ENCODE assay signal across 8 cellular contexts in genomic region chr17:15999141-15999973, GRCh38. TPM values are rescaled to one million over a fixed set of nuclear protein-coding genes. Genes with fewer than 3 reads are reported as not detected.
DNase-seq lines count a peak whose midpoint lies in the region; ATAC-seq and TF ChIP-seq lines count a peak whose summit lies in the region.

TSS of gene TTC19 (plus strand) at chr17:15999824. CDS start at chr17:15999849, 25 bp downstream.
TSS of gene ZSWIM7 (minus strand) at chr17:15999704. CDS start at chr17:15999594, 110 bp downstream.

- peak; percentile 1 for TF ChIP-seq CTCF in liver (IDR thresholded peaks at IDR 0.05; ENCODE audit: low read depth, low read length, missing input control)

- peak within 1 kb of the TSS; percentile 86 to 99 (median 98) for H3K27ac Mint-ChIP-seq in CD4-positive, alpha-beta memory T cell
- H3K27ac Mint-ChIP-seq in activated CD4-positive, alpha-beta memory T cell treated with anti-CD3 and anti-CD28 coated beads for 36 hours: peak within 1 kb of the TSS; percentile 89

- no peaks in the 10 kb centered on the region for H3K9me3 Mint-ChIP-seq in CD4-positive, alpha-beta memory T cell
- no peaks in the 10 kb centered on the region for H3K9me3 Mint-ChIP-seq in activated CD4-positive, alpha-beta memory T cell treated with anti-CD3 and anti-CD28 coated beads for 36 hours

- peak in 1 of 2 donors; percentile 24 for TF ChIP-seq RAD21 in liver (IDR thresholded peaks at IDR 0.05)

- peak within 1 kb of the TSS; percentile 76 for H3K27ac ChIP-seq in CD4-positive, alpha-beta memory T cell (ENCODE audit: low read depth, low read length)
- H3K27ac ChIP-seq in liver (ENCODE audit: low read depth in 1 of 2, low read length in 2 of 2): peak within 1 kb of the TSS; percentile 82 to 99

- peaks cover 24 to 42% (median 33%) of the 10 kb centered on the region in 4 donors for H3K4me1 Mint-ChIP-seq in CD4-positive, alpha-beta memory T cell
- peaks cover 31% of the 10 kb centered on the region for H3K4me1 Mint-ChIP-seq in activated CD4-positive, alpha-beta memory T cell treated with anti-CD3 and anti-CD28 coated beads for 36 hours (ENCODE audit: low read depth)

- peaks cover 28% of the 10 kb centered on the region for H3K36me3 ChIP-seq in CD4-positive, alpha-beta memory T cell (ENCODE audit: insufficient read depth, low read length)
- H3K36me3 ChIP-seq in liver (ENCODE audit: control insufficient read depth in 4 of 4, insufficient read depth in 3 of 4, low read depth in 1 of 4, low read length in 3 of 4): peaks cover 4 to 26% (median 21%) of the 10 kb centered on the region in 4 donors

- peak within 1 kb of the TSS; percentile 91 to 97 (median 95) for H3K4me3 Mint-ChIP-seq in CD4-positive, alpha-beta memory T cell
- H3K4me3 Mint-ChIP-seq in activated CD4-positive, alpha-beta memory T cell treated with anti-CD3 and anti-CD28 coated beads for 36 hours: peak within 1 kb of the TSS; percentile 96

- no peaks in the 10 kb centered on the region for H3K9me3 ChIP-seq in CD4-positive, alpha-beta memory T cell (ENCODE audit: control insufficient read depth in 1 of 2, low read length in 2 of 2)
- H3K9me3 ChIP-seq in liver (ENCODE audit: control insufficient read depth in 4 of 4, low read length in 3 of 4): no peaks in the 10 kb centered on the region

- peak within 1 kb of the TSS; percentile 73 to 79 for H3K4me3 ChIP-seq in CD4-positive, alpha-beta memory T cell (ENCODE audit: low read length in 2 of 2)
- H3K4me3 ChIP-seq in liver (ENCODE audit: low read depth in 1 of 3, low read length in 3 of 3): peak within 1 kb of the TSS; percentile 77 to 93 (median 93)

- H3K27me3 Mint-ChIP-seq in CD4-positive, alpha-beta memory T cell: no peaks in the 10 kb centered on the region
- H3K27me3 Mint-ChIP-seq in activated CD4-positive, alpha-beta memory T cell treated with anti-CD3 and anti-CD28 coated beads for 36 hours: no peaks in the 10 kb centered on the region

- ATAC-seq in GM19452 (IDR thresholded peaks at IDR 0.05; ENCODE audit: unreplicated experiment) (peak; percentile 95), HG03575 (IDR thresholded peaks at IDR 0.05; ENCODE audit: extremely low read depth, insufficient number of reproducible peaks, low FRiP score, unreplicated experiment) (peak; percentile 54)

- intact Hi-C loops in CD4-positive, alpha-beta memory T cell (cut with micrococcal nuclease): loop anchor here (1.0 to 5.0 kb wide), 2 partner anchors 147 to 216 kb away; partner anchors contain the start of gene NCOR1
- intact Hi-C loops in activated CD4-positive, alpha-beta memory T cell treated with anti-CD3 and anti-CD28 coated beads for 36 hours (cut with micrococcal nuclease): loop anchor here (2.0 to 5.0 kb wide), 2 partner anchors 215 to 737 kb away; partner anchors contain the start of gene NCOR1

- WGBS in liver: under 1% methylated on average over 91 of the region's 91 CpGs

- H3K9ac ChIP-seq in liver (ENCODE audit: low read depth in 1 of 2, low read length in 2 of 2): peak within 1 kb of the TSS; percentile 89 to 94

- DNase-seq in CD4-positive, alpha-beta memory T cell: peak; percentile 89 to 94 (median 91)
- DNase-seq in NCI-H82 (lab: John Stamatoyannopoulos, UW) (peak; percentile 98), dermis microvascular lymphatic vessel endothelial cell (ENCODE audit: low read depth in 2 of 2) (peak; percentile 91 to 97)
- peak; percentile 97 for DNase-seq in activated CD4-positive, alpha-beta memory T cell treated with anti-CD3 and anti-CD28 coated beads for 36 hours
- DNase-seq in stimulated activated CD4-positive, alpha-beta T cell treated with anti-CD3 and anti-CD28 coated beads, Interleukin-4, amount 100 ng/mL, for 1 hour: peak; percentile 93

- CTCF ChIA-PET in CD4-positive, alpha-beta memory T cell (lab: Charles Lee; ENCODE audit: partially characterized antibody): interaction anchor here (0.7 to 3.1 kb wide), 5 partner anchors 10 to 741 kb away, joined by 3 to 15 read pairs (median 5); no protein-coding TSS in a partner anchor
- CTCF ChIA-PET in activated CD4-positive, alpha-beta memory T cell treated with anti-CD3 and anti-CD28 coated beads for 36 hours (lab: Charles Lee): interaction anchor here (0.6 to 3.6 kb wide), 10 partner anchors 12 to 171 kb away, joined by 3 to 28 read pairs (median 4); partner anchors contain the start of gene ADORA2B

- peaks cover 28% of the 10 kb centered on the region for H3K4me1 ChIP-seq in CD4-positive, alpha-beta memory T cell (ENCODE audit: insufficient read depth, low read length)
- H3K4me1 ChIP-seq in liver (ENCODE audit: control insufficient read depth in 4 of 4, insufficient read depth in 4 of 4, low read length in 3 of 4): peaks cover 3 to 16% (median 8%) of the 10 kb centered on the region in 4 donors

- H3K36me3 Mint-ChIP-seq in CD4-positive, alpha-beta memory T cell: peaks cover 27 to 52% of the 10 kb centered on the region in 2 donors
- H3K36me3 Mint-ChIP-seq in activated CD4-positive, alpha-beta memory T cell treated with anti-CD3 and anti-CD28 coated beads for 36 hours: peaks cover 32% of the 10 kb centered on the region

- POLR2A ChIA-PET in CD4-positive, alpha-beta memory T cell (lab: Charles Lee; ENCODE audit: partially characterized antibody): interaction anchor here (0.6 to 2.7 kb wide), 12 partner anchors 8 to 537 kb away, joined by 3 to 10 read pairs (median 3); partner anchors contain the start of genes ADORA2B and CENPV
- POLR2A ChIA-PET in activated CD4-positive, alpha-beta memory T cell treated with anti-CD3 and anti-CD28 coated beads for 36 hours (lab: Charles Lee): interaction anchor here (0.8 to 2.0 kb wide), 4 partner anchors 8 to 64 kb away, joined by 3 to 12 read pairs (median 4); partner anchors contain the start of gene ADORA2B

- H3K27me3 ChIP-seq in CD4-positive, alpha-beta memory T cell (ENCODE audit: insufficient read depth, low read length): no peaks in the 10 kb centered on the region
- H3K27me3 ChIP-seq in liver (ENCODE audit: control insufficient read depth in 4 of 4, insufficient read depth in 4 of 4, low read length in 3 of 4): no peaks in the 10 kb centered on the region

TF ChIP-seq in liver, 16 proteins besides CTCF, POLR2A, EP300 and RAD21:
- TF ChIP-seq GABPA (IDR thresholded peaks at IDR 0.05 in 1 of 2, conservative IDR thresholded peaks at IDR 0.05 in 1 of 2): peak in 1 of 2 donors; percentile 36
- peak; percentile 70 for TF ChIP-seq REST (IDR thresholded peaks at IDR 0.05)
- peak; percentile 72 for TF ChIP-seq TAF1 (conservative IDR thresholded peaks at IDR 0.05)
- no peak for TF ChIP-seq RXRA (IDR thresholded peaks at IDR 0.05)
- TF ChIP-seq ATF3 (IDR thresholded peaks at IDR 0.05): no peak
- TF ChIP-seq FOXA1 (IDR thresholded peaks at IDR 0.05): no peak
- TF ChIP-seq SP1 (IDR thresholded peaks at IDR 0.05): peak; percentile 49
- TF ChIP-seq YY1 (IDR thresholded peaks at IDR 0.05): peak; percentile 92

RNA-seq across cellular contexts. Expression of gene TTC19, which starts in this region (rescaled TPM):
- 10 to 100 TPM; 34.1 to 36.3 TPM for total RNA-seq in CD4-positive, alpha-beta memory T cell
- 10 to 100 TPM; 38.0 to 61.4 TPM for polyA plus RNA-seq in CD4-positive, alpha-beta memory T cell
- total RNA-seq in activated CD4-positive, alpha-beta memory T cell treated with anti-CD3 and anti-CD28 coated beads for 36 hours: 10 to 100 TPM; 21.0 to 22.6 TPM
- total RNA-seq in dermis microvascular lymphatic vessel endothelial cell: 35.9 and 53.5 TPM in 2 replicates
- total RNA-seq in liver: 10 to 100 TPM; 29.3 to 29.8 TPM
- polyA plus RNA-seq in liver: 10 to 100 TPM; 16.1 to 19.9 TPM

RNA-seq across cellular contexts. Expression of gene ZSWIM7, which starts in this region (rescaled TPM):
- total RNA-seq in CD4-positive, alpha-beta memory T cell: 10 to 100 TPM; 30.2 to 30.9 TPM
- polyA plus RNA-seq in CD4-positive, alpha-beta memory T cell: 10 to 100 TPM; 56.9 to 66.5 TPM
- total RNA-seq in activated CD4-positive, alpha-beta memory T cell treated with anti-CD3 and anti-CD28 coated beads for 36 hours: 10 to 100 TPM; 11.2 to 12.0 TPM
- total RNA-seq in dermis microvascular lymphatic vessel endothelial cell: 14.9 and 32.6 TPM in 2 replicates
- total RNA-seq in liver: 10 to 100 TPM in 1 of 2 donors, 1 to 10 TPM in 1; 7.1 to 12.8 TPM
- polyA plus RNA-seq in liver: 10 to 100 TPM; 14.8 to 27.0 TPM

Comparison
In these comparisons a context has a peak if more than half of its experiments do, and no peak if none do; other contexts are left out.
1. Peak in every context shown above with its lines: DNase-seq, ATAC-seq, H3K4me3 ChIP-seq and H3K27ac ChIP-seq.